2 cellular contexts compared by ENCODE assay signal in the genomic region with DNA sequence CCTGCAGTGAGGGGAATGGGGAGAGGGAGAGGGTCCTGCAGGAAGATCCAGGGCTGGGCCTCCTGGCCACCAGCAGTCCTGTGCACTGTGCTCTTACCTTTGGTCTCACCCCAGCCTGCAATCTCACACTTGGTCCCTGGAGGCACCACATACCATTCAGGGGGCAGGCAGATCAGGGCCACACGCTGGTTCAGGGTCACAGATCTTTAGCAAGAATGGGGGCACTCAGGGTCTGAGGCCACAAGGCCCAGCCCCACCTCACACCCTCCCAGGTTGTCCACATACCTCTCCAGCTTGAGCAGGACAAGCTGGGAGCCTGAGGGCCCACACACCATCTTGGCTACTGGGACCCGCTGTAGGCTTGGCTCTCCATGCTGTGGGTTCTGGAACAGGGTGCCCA. TPM values are rescaled to one million over a fixed set of nuclear protein-coding genes. Genes with fewer than 3 reads are reported as not detected.
"Had no signal": no experiment of that assay in that cellular context is flagged by ENCODE, and none has a peak within 500 bp of the region (broad histone marks: within the 10 kb centered on the region; RNA-seq: fewer than 3 reads in every experiment).

No MANE protein-coding gene starts in this region.

RNA-seq across cellular contexts. Expression of a gene that starts 35.0 kb away (rescaled TPM):
- total RNA-seq: activated T-helper 2 cell treated with anti-CD3 and anti-CD28 coated beads, Interferon-gamma antibody, Interleukin-2, Interleukin-4, amounts not matched to agents 10 μg/mL and 5 μg/mL and 100 μg/mL, durations not matched to agents 14 hours and 24 hours and 36 hours; bronchial epithelial cell had no signal
